ENCODE assay signal across 8 cellular contexts in the genomic region with DNA sequence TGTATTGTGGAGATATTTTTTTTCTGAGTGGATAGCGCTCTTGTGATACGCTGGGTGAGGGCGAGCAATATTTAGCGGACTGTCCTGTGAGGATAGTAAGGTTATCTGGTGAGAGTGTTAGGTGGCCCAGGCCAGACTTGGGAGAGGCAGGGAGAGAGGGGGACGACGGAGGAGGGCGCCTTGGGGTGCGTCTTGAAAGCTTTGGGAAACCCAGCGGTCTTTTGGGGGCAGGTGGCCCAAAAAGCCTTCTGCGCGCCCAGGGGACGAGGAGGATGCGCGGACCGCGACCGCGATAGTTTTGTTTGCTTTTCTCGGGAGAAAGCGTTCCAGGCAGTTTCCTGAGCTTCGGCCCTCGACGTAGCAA. TPM values are rescaled to one million over a fixed set of nuclear protein-coding genes. Genes with fewer than 3 reads are reported as not detected.
DNase-seq lines count a peak whose midpoint lies in the region; ATAC-seq, FAIRE-seq and TF ChIP-seq lines count a peak whose summit lies in the region.

No MANE protein-coding gene starts in this region.

- no peak for TF ChIP-seq CTCF in bronchial epithelial cell (IDR thresholded peaks at IDR 0.05; ENCODE audit: insufficient read depth, low read length, severe bottlenecking)

- ATAC-seq in HG03378 (IDR thresholded peaks at IDR 0.05; ENCODE audit: unreplicated experiment) = peak; percentile 5
- ATAC-seq in HG03439 (IDR thresholded peaks at IDR 0.05; ENCODE audit: unreplicated experiment) = no peak

- H3K27me3 ChIP-seq in BLaER1 (no peaks in the 10 kb centered on the region), bronchial epithelial cell (ENCODE audit: control insufficient read depth, insufficient read depth, low read length) (no peaks in the 10 kb centered on the region)

- H3K4me1 ChIP-seq in BLaER1 (peaks cover 59% of the 10 kb centered on the region), mesodermal cell (ENCODE audit: control insufficient read depth, insufficient read depth, low read length, poor library complexity, severe bottlenecking) (no peaks in the 10 kb centered on the region)

- H3K4me3 ChIP-seq in BLaER1 (peak overlapping the region; percentile 96), bronchial epithelial cell (ENCODE audit: low read depth, low read length) (peak overlapping the region; percentile 68), mesodermal cell (ENCODE audit: extremely low read depth, insufficient read depth, low read length, poor library complexity, severe bottlenecking) (peak overlapping the region; percentile 82)

- H3K36me3 ChIP-seq in BLaER1 (no peaks in the 10 kb centered on the region), bronchial epithelial cell (ENCODE audit: control insufficient read depth, insufficient read depth, low read length) (no peaks in the 10 kb centered on the region), mesodermal cell (ENCODE audit: control insufficient read depth, insufficient read depth, low read length) (no peaks in the 10 kb centered on the region)

- FAIRE-seq in bronchial epithelial cell (lab: Jason Lieb, UNC) = no peak

- H3K4me2 ChIP-seq in BLaER1 = peak overlapping the region; percentile 88

- peak overlapping the region; percentile 91 for H3K27ac ChIP-seq in BLaER1
- peak overlapping the region; percentile 88 for H3K27ac ChIP-seq in mesodermal cell (ENCODE audit: low read depth, low read length, severe bottlenecking)

- no peaks in the 10 kb centered on the region for H3K9me3 ChIP-seq in BLaER1
- H3K9me3 ChIP-seq in mesodermal cell (ENCODE audit: control insufficient read depth, low read length) = no peaks in the 10 kb centered on the region

- 0 out of 2 replicates have a peak, but pooled peaks cover 12% of the 10 kb centered on the region for H4K20me1 ChIP-seq in BLaER1

- 13 to 17% methylated on average over 22 of the region's 23 CpGs for WGBS in mesodermal cell (ENCODE audit: insufficient coverage in 2 of 2), 2 experiments

- no peak for DNase-seq in bronchial epithelial cell (ENCODE audit: low read depth)
- no peak for DNase-seq in NCI-H187 treated with DMSO at 0.1 percent for 48 hours (lab: John Stamatoyannopoulos, UW)
- no peak for DNase-seq in NCI-H1694 (lab: John Stamatoyannopoulos, UW)
- DNase-seq in NCI-H2107 (lab: John Stamatoyannopoulos, UW) = no peak

- peak overlapping the region; percentile 94 for H3K9ac ChIP-seq in BLaER1

RNA-seq across cellular contexts. Expression of a gene that starts 0.5 kb away (rescaled TPM):
- total RNA-seq in bronchial epithelial cell = 6.1 TPM in 2 replicates
- 29.6 TPM for polyA plus RNA-seq in mesodermal cell (2013, experiment 1 of 2)
- 33.5 TPM for polyA plus RNA-seq in mesodermal cell (2013, experiment 2 of 2)
